24 cellular contexts compared by ENCODE assay signal in genomic region chr5:157381746-157382145, GRCh38.
A peak's percentile ranks its signal among the peaks of the same experiment; 100 is the strongest.
DNase-seq lines count a peak whose midpoint lies in the region; ATAC-seq and TF ChIP-seq lines count a peak whose summit lies in the region.
"Had no signal": no experiment of that assay in that cellular context is flagged by ENCODE, and none has a peak within 500 bp of the region (broad histone marks: within the 10 kb centered on the region; RNA-seq: fewer than 3 reads in every experiment).

No MANE protein-coding gene starts in this region.

- no peaks in the 10 kb centered on the region for H3K27me3 Mint-ChIP-seq in CD4-positive, CD25-positive, alpha-beta regulatory T cell
- H3K27me3 Mint-ChIP-seq in CD4-positive, alpha-beta T cell: no peaks in the 10 kb centered on the region
- no peaks in the 10 kb centered on the region for H3K27me3 Mint-ChIP-seq in naive thymus-derived CD8-positive, alpha-beta T cell
- H3K27me3 Mint-ChIP-seq in stimulated activated naive CD8-positive, alpha-beta T cell treated with anti-CD3 and anti-CD28 coated beads, Interleukin-15, amount 100 ng/mL, for 72 hours: no peaks in the 10 kb centered on the region

- ATAC-seq in CD4-positive, CD25-positive, alpha-beta regulatory T cell (ENCODE audit: low read depth in 2 of 2): no peak
- ATAC-seq in CD4-positive, alpha-beta T cell (ENCODE audit: poor library complexity): no peak
- no peak for ATAC-seq in naive thymus-derived CD8-positive, alpha-beta T cell
- ATAC-seq in stimulated activated naive CD8-positive, alpha-beta T cell treated with anti-CD3 and anti-CD28 coated beads, Interleukin-15, amount 100 ng/mL, for 72 hours: no peak
- ATAC-seq: left cardiac atrium; stimulated activated naive CD8-positive, alpha-beta T cell treated with anti-CD3 and anti-CD28 coated beads, Interleukin-15, Interleukin-2, amounts not matched to agents 100 U/mL and 50 U/mL, for 24 hours; WTC11 had no signal

- no peak for DNase-seq in CD4-positive, CD25-positive, alpha-beta regulatory T cell
- DNase-seq in CD4-positive, alpha-beta T cell: no peak
- DNase-seq in ascending aorta (ENCODE audit: low spot score in 2 of 2) (no peak), NCI-H748 treated with DMSO at 0.1 percent for 48 hours (lab: John Stamatoyannopoulos, UW) (no peak), erythroblast (lab: John Stamatoyannopoulos, UW) (no peak), GM13976 (ENCODE audit: low spot score) (no peak)
- no peak for DNase-seq in naive thymus-derived CD8-positive, alpha-beta T cell
- no peak for DNase-seq in stimulated activated naive CD8-positive, alpha-beta T cell treated with anti-CD3 and anti-CD28 coated beads, Interleukin-15, amount 100 ng/mL, for 72 hours
- DNase-seq: activated gamma-delta T cell; DND-41; H9; Karpas-422; left cardiac atrium; NCI-H1048; NCI-H1930; NCI-H345; SJCRH30; stimulated activated CD4-positive, alpha-beta T cell treated with anti-CD3 and anti-CD28 coated beads, Interleukin-2, amount 100 ng/mL, for 24 hours; stimulated activated naive CD8-positive, alpha-beta T cell treated with anti-CD3 and anti-CD28 coated beads, Interleukin-15, Interleukin-2, amounts not matched to agents 100 U/mL and 50 U/mL, for 24 hours had no signal

- H3K27ac ChIP-seq in CD4-positive, CD25-positive, alpha-beta regulatory T cell (ENCODE audit: insufficient read depth, low read length, poor library complexity, severe bottlenecking): no peak overlapping the region
- no peak overlapping the region for H3K27ac ChIP-seq in CD4-positive, alpha-beta T cell (ENCODE audit: low read depth, low read length)
- peak overlapping the region; percentile 94 for H3K27ac ChIP-seq in ascending aorta
- H3K27ac ChIP-seq: neural progenitor cell, SJCRH30, skin epidermis had no signal

- intact Hi-C loops in CD4-positive, alpha-beta T cell (cut with DNase I, micrococcal nuclease): no loop called here
- intact Hi-C loops in ascending aorta (cut with DNase I): loop anchor here (2.0 to 5.0 kb wide), 2 partner anchors 15 to 181 kb away; no protein-coding TSS in a partner anchor

- POLR2A ChIA-PET in CD4-positive, alpha-beta T cell (lab: Charles Lee): no interaction called here
- POLR2A ChIA-PET in naive thymus-derived CD8-positive, alpha-beta T cell (lab: Charles Lee): no interaction called here

- in situ Hi-C loops in GM13976 (cut with MboI; ENCODE audit: low sequenced_read_pairs, unreplicated experiment): no loop called here

- H3K4me3 Mint-ChIP-seq in CD4-positive, CD25-positive, alpha-beta regulatory T cell: no peak overlapping the region
- H3K4me3 Mint-ChIP-seq in CD4-positive, alpha-beta T cell: no peak overlapping the region
- H3K4me3 Mint-ChIP-seq in naive thymus-derived CD8-positive, alpha-beta T cell: no peak overlapping the region
- no peak overlapping the region for H3K4me3 Mint-ChIP-seq in stimulated activated naive CD8-positive, alpha-beta T cell treated with anti-CD3 and anti-CD28 coated beads, Interleukin-15, amount 100 ng/mL, for 72 hours
- H3K4me3 Mint-ChIP-seq: H9, mesothelial cell of epicardium, neural progenitor cell, WTC11 had no signal

- peaks cover 5 to 23% (median 12%) of the 10 kb centered on the region in 4 donors for H3K4me1 Mint-ChIP-seq in CD4-positive, CD25-positive, alpha-beta regulatory T cell
- H3K4me1 Mint-ChIP-seq in CD4-positive, alpha-beta T cell (ENCODE audit: low read depth): no peaks in the 10 kb centered on the region
- peaks cover 5 to 20% (median 12%) of the 10 kb centered on the region in 4 donors for H3K4me1 Mint-ChIP-seq in naive thymus-derived CD8-positive, alpha-beta T cell
- H3K4me1 Mint-ChIP-seq in stimulated activated naive CD8-positive, alpha-beta T cell treated with anti-CD3 and anti-CD28 coated beads, Interleukin-15, amount 100 ng/mL, for 72 hours: peaks cover 6% of the 10 kb centered on the region

- CTCF ChIA-PET in CD4-positive, alpha-beta T cell (lab: Charles Lee): no interaction called here

- H3K27me3 ChIP-seq in CD4-positive, CD25-positive, alpha-beta regulatory T cell (ENCODE audit: control insufficient read depth, insufficient read depth, low read length): no peaks in the 10 kb centered on the region
- no peaks in the 10 kb centered on the region for H3K27me3 ChIP-seq in CD4-positive, alpha-beta T cell (ENCODE audit: control insufficient read depth, insufficient read depth, low read length)
- H3K27me3 ChIP-seq in ascending aorta: no peaks in the 10 kb centered on the region
- H3K27me3 ChIP-seq: neural progenitor cell, SJCRH30 had no signal

- TF ChIP-seq CTCF in CD4-positive, alpha-beta T cell (IDR thresholded peaks at IDR 0.05): no peak
- TF ChIP-seq CTCF in ascending aorta (IDR thresholded peaks at IDR 0.05) (no peak), GM13976 (IDR thresholded peaks at IDR 0.05; ENCODE audit: borderline replicate concordance, control extremely low read depth, extremely low read depth, insufficient read depth, missing control alignments) (no peak)

- H3K27ac Mint-ChIP-seq in CD4-positive, CD25-positive, alpha-beta regulatory T cell: peak overlapping the region in 2 of 3 donors; percentile 47 to 48
- H3K27ac Mint-ChIP-seq in CD4-positive, alpha-beta T cell: peak overlapping the region; percentile 47
- H3K27ac Mint-ChIP-seq in naive thymus-derived CD8-positive, alpha-beta T cell: peak overlapping the region in 9 of 10 donors; percentile 12 to 85 (median 61)
- H3K27ac Mint-ChIP-seq in stimulated activated naive CD8-positive, alpha-beta T cell treated with anti-CD3 and anti-CD28 coated beads, Interleukin-15, amount 100 ng/mL, for 72 hours: peak overlapping the region in 1 of 2 donors; percentile 19
- H3K27ac Mint-ChIP-seq: H9, mesothelial cell of epicardium, neural progenitor cell, WTC11 had no signal

- TF ChIP-seq POLR2A in erythroblast (IDR thresholded peaks at IDR 0.05; ENCODE audit: low read length): no peak

- H3K9me3 ChIP-seq in CD4-positive, CD25-positive, alpha-beta regulatory T cell (ENCODE audit: control insufficient read depth in 2 of 2, low read length in 2 of 2): no peaks in the 10 kb centered on the region
- H3K9me3 ChIP-seq in CD4-positive, alpha-beta T cell (ENCODE audit: control insufficient read depth, low read length): no peaks in the 10 kb centered on the region
- no peaks in the 10 kb centered on the region for H3K9me3 ChIP-seq in ascending aorta
- H3K9me3 ChIP-seq: prostate gland, SJCRH30 had no signal

- H3K9me3 Mint-ChIP-seq in CD4-positive, CD25-positive, alpha-beta regulatory T cell: no peaks in the 10 kb centered on the region
- H3K9me3 Mint-ChIP-seq in CD4-positive, alpha-beta T cell: no peaks in the 10 kb centered on the region
- no peaks in the 10 kb centered on the region for H3K9me3 Mint-ChIP-seq in naive thymus-derived CD8-positive, alpha-beta T cell
- H3K9me3 Mint-ChIP-seq in stimulated activated naive CD8-positive, alpha-beta T cell treated with anti-CD3 and anti-CD28 coated beads, Interleukin-15, amount 100 ng/mL, for 72 hours: no peaks in the 10 kb centered on the region
- H3K9me3 Mint-ChIP-seq: H9, mesothelial cell of epicardium, neural progenitor cell, WTC11 had no signal

- H3K4me3 ChIP-seq in CD4-positive, CD25-positive, alpha-beta regulatory T cell (ENCODE audit: low read depth, low read length): no peak overlapping the region
- no peak overlapping the region for H3K4me3 ChIP-seq in ascending aorta
- H3K4me3 ChIP-seq: neural progenitor cell, prostate gland, SJCRH30, skin epidermis had no signal

- peaks cover 92% of the 10 kb centered on the region for H3K36me3 ChIP-seq in CD4-positive, CD25-positive, alpha-beta regulatory T cell (ENCODE audit: control insufficient read depth, insufficient read depth, low read length)
- H3K36me3 ChIP-seq in ascending aorta: no peaks in the 10 kb centered on the region
- H3K36me3 ChIP-seq: prostate gland, SJCRH30 had no signal

- H3K4me1 ChIP-seq in CD4-positive, CD25-positive, alpha-beta regulatory T cell (ENCODE audit: control insufficient read depth, insufficient read depth, low read length, poor library complexity, severe bottlenecking): no peaks in the 10 kb centered on the region
- peaks cover 13 to 25% of the 10 kb centered on the region in 2 donors for H3K4me1 ChIP-seq in ascending aorta
- H3K4me1 ChIP-seq: neural progenitor cell, prostate gland had no signal

- H3K36me3 Mint-ChIP-seq in CD4-positive, CD25-positive, alpha-beta regulatory T cell: peaks cover 66% of the 10 kb centered on the region
- peaks cover 97% of the 10 kb centered on the region for H3K36me3 Mint-ChIP-seq in CD4-positive, alpha-beta T cell (ENCODE audit: low read depth)
- H3K36me3 Mint-ChIP-seq in naive thymus-derived CD8-positive, alpha-beta T cell: peaks cover 9 to 98% (median 27%) of the 10 kb centered on the region in 3 donors

Comparison
In these comparisons a context has a peak if more than half of its experiments do, and no peak if none do; other contexts are left out.
1. H3K27ac ChIP-seq: peak in ascending aorta (2 of 2); none in CD4-positive, CD25-positive, alpha-beta regulatory T cell (single experiment) and CD4-positive, alpha-beta T cell (single experiment).